In genomic region chr2:71157124-71157802, GRCh38 we compare ENCODE assay signal across 8 cellular contexts. TPM values are rescaled to one million over a fixed set of nuclear protein-coding genes. Genes with fewer than 3 reads are reported as not detected.
DNase-seq lines count a peak whose midpoint lies in the region; ATAC-seq and TF ChIP-seq lines count a peak whose summit lies in the region.

No MANE protein-coding gene starts in this region.

- DNase-seq in NK-92 treated with Interleukin-12 subunit alpha and Interleukin-12 subunit beta, amount 100 ng/mL, for 24 hours (lab: John Stamatoyannopoulos, UW) = peak; percentile 13
- no peak for DNase-seq in NK-92 (lab: John Stamatoyannopoulos, UW; ENCODE audit: unreplicated experiment)
- peak; percentile 26 for DNase-seq in NCI-H1048 (lab: John Stamatoyannopoulos, UW)
- peak; percentile 51 to 64 for DNase-seq in activated CD4-positive, alpha-beta T cell treated with anti-CD3 and anti-CD28 coated beads for 4 hours
- no peak for DNase-seq in coronary artery (ENCODE audit: low spot score)
- DNase-seq in lung (ENCODE audit: low spot score) = peak; percentile 41
- DNase-seq in stimulated activated CD4-positive, alpha-beta T cell treated with anti-CD3 and anti-CD28 coated beads, TNF-alpha, amount 100 ng/mL, for 4 hours (ENCODE audit: low read depth in 3 of 3) = peak; percentile 21 to 37 (median 33)

- H3K4me3 ChIP-seq in coronary artery (peak overlapping the region; percentile 54), lung (no peak overlapping the region)

- H3K4me1 ChIP-seq in lung (ENCODE audit: control insufficient read depth in 2 of 2, insufficient read depth in 2 of 2, low read length in 2 of 2) = no peaks in the 10 kb centered on the region

- H3K36me3 ChIP-seq in lung (ENCODE audit: control insufficient read depth in 2 of 2, insufficient read depth in 2 of 2, low read length in 2 of 2) = no peaks in the 10 kb centered on the region

- H3K27me3 ChIP-seq in lung (ENCODE audit: control insufficient read depth, insufficient read depth) = no peaks in the 10 kb centered on the region

- 11 to 14% methylated on average over 16 of the region's 16 CpGs for WGBS in lung, 2 donors

- peak; percentile 49 for TF ChIP-seq CTCF in coronary artery (IDR thresholded peaks at IDR 0.05)
- peak; percentile 1 for TF ChIP-seq CTCF in lung (IDR thresholded peaks at IDR 0.05; ENCODE audit: control extremely low read depth, extremely low read depth)

- H3K27ac ChIP-seq in coronary artery (no peak overlapping the region), lung (ENCODE audit: low read depth in 1 of 2, low read length in 1 of 2) (no peak overlapping the region)

- no peak for ATAC-seq in lung (ENCODE audit: insufficient read depth, low FRiP score)
- no peak for ATAC-seq in GM21576 (IDR thresholded peaks at IDR 0.05; ENCODE audit: unreplicated experiment)

- no peaks in the 10 kb centered on the region for H3K9me3 ChIP-seq in lung (ENCODE audit: control insufficient read depth in 2 of 2, insufficient read depth in 1 of 2, low read length in 1 of 2)

RNA-seq across cellular contexts. Expression of gene MPHOSPH10, which starts 26.8 kb away (rescaled TPM):
- 10 to 100 TPM; 24.7 to 25.2 TPM for total RNA-seq in lung
- polyA plus RNA-seq in lung = 10 to 100 TPM; 16.8 to 40.6 TPM

RNA-seq across cellular contexts. Expression of gene MCEE, which starts 27.2 kb away (rescaled TPM):
- 10 to 100 TPM; 18.1 to 32.3 TPM for total RNA-seq in lung
- 10 to 100 TPM; 16.4 to 25.1 TPM for polyA plus RNA-seq in lung

Comparison
In these comparisons a context has a peak if more than half of its experiments do, and no peak if none do; other contexts are left out.
1. DNase-seq: peak in NK-92 treated with Interleukin-12 subunit alpha and Interleukin-12 subunit beta, amount 100 ng/mL, for 24 hours (single experiment), NCI-H1048 (single experiment), activated CD4-positive, alpha-beta T cell treated with anti-CD3 and anti-CD28 coated beads for 4 hours (2 of 2), lung (single experiment) and stimulated activated CD4-positive, alpha-beta T cell treated with anti-CD3 and anti-CD28 coated beads, TNF-alpha, amount 100 ng/mL, for 4 hours (3 of 3); none in NK-92 (single experiment) and coronary artery (single experiment).